ENCODE assay signal across 20 cellular contexts in genomic region chr21:17050646-17051045, GRCh38.
"Had no signal": no experiment of that assay in that cellular context is flagged by ENCODE, and none has a peak within 500 bp of the region (broad histone marks: within the 10 kb centered on the region; RNA-seq: fewer than 3 reads in every experiment).

No MANE protein-coding gene starts in this region.

- H3K9me3 ChIP-seq: colonic mucosa, esophagus muscularis mucosa had no signal

- H3K27ac ChIP-seq: colonic mucosa, dorsolateral prefrontal cortex, esophagus muscularis mucosa, heart left ventricle, neural progenitor cell had no signal

- H3K27me3 Mint-ChIP-seq: activated naive CD8-positive, alpha-beta T cell; activated T-cell treated with anti-CD3 and anti-CD28 coated beads, Interleukin-2, amount 50 U/mL, for 24 hours; activated T-helper 17 cell treated with anti-CD3 and anti-CD28 coated beads, Interleukin-2, amount 50 U/mL, for 72 hours; effector memory CD8-positive, alpha-beta T cell; naive thymus-derived CD4-positive, alpha-beta T cell; progenitor cell of endocrine pancreas had no signal

- H3K4me1 Mint-ChIP-seq: activated T-helper 17 cell treated with anti-CD3 and anti-CD28 coated beads, Interleukin-2, amount 50 U/mL, for 72 hours; naive thymus-derived CD4-positive, alpha-beta T cell had no signal

- H3K9ac ChIP-seq: neural progenitor cell had no signal

- H3K36me3 Mint-ChIP-seq: activated naive CD8-positive, alpha-beta T cell; naive thymus-derived CD4-positive, alpha-beta T cell had no signal

- H3K27me3 ChIP-seq: colonic mucosa, dorsolateral prefrontal cortex, esophagus muscularis mucosa, heart left ventricle, neural progenitor cell, right atrium auricular region had no signal

- H3K9me3 Mint-ChIP-seq: activated T-helper 17 cell treated with anti-CD3 and anti-CD28 coated beads, Interleukin-2, amount 50 U/mL, for 72 hours had no signal

- H3K27ac Mint-ChIP-seq: activated naive CD8-positive, alpha-beta T cell; activated T-cell treated with anti-CD3 and anti-CD28 coated beads, Interleukin-2, amount 50 U/mL, for 24 hours; activated T-helper 17 cell treated with anti-CD3 and anti-CD28 coated beads, Interleukin-2, amount 50 U/mL, for 72 hours; effector memory CD8-positive, alpha-beta T cell; naive thymus-derived CD4-positive, alpha-beta T cell; progenitor cell of endocrine pancreas had no signal

- ATAC-seq: activated T-helper 17 cell treated with anti-CD3 and anti-CD28 coated beads, Interleukin-2, amount 50 U/mL, for 72 hours; effector memory CD8-positive, alpha-beta T cell; left lobe of liver; naive thymus-derived CD4-positive, alpha-beta T cell; stimulated activated naive CD8-positive, alpha-beta T cell treated with anti-CD3 and anti-CD28 coated beads, Interleukin-15, Interleukin-2, amounts not matched to agents 100 U/mL and 50 U/mL, for 24 hours had no signal

- H3K36me3 ChIP-seq: colonic mucosa, esophagus muscularis mucosa, heart left ventricle, neural progenitor cell, right atrium auricular region had no signal

- H3K4me3 ChIP-seq: colonic mucosa, esophagus muscularis mucosa, heart left ventricle, lung, neural progenitor cell, right atrium auricular region had no signal

- DNase-seq: activated CD8-positive, alpha-beta memory T cell treated with anti-CD3 and anti-CD28 coated beads for 24 hours; activated CD8-positive, alpha-beta memory T cell treated with anti-CD3 and anti-CD28 coated beads, Interleukin-2, amount 50 U/mL, for 4 hours; activated T-cell treated with anti-CD3 and anti-CD28 coated beads, Interleukin-2, amount 50 U/mL, for 24 hours; colonic mucosa; dorsolateral prefrontal cortex; effector memory CD8-positive, alpha-beta T cell; heart left ventricle; kidney; naive thymus-derived CD4-positive, alpha-beta T cell; stimulated activated CD4-positive, alpha-beta T cell treated with anti-CD3 and anti-CD28 coated beads, Interleukin-4, amount 100 ng/mL, for 4 hours; stimulated activated naive CD8-positive, alpha-beta T cell treated with anti-CD3 and anti-CD28 coated beads, Interleukin-15, Interleukin-2, amounts not matched to agents 100 U/mL and 50 U/mL, for 24 hours; T-helper 9 cell had no signal

- H3K4me1 ChIP-seq: colonic mucosa, right atrium auricular region had no signal

- H3K4me3 Mint-ChIP-seq: activated naive CD8-positive, alpha-beta T cell; activated T-cell treated with anti-CD3 and anti-CD28 coated beads, Interleukin-2, amount 50 U/mL, for 24 hours; activated T-helper 17 cell treated with anti-CD3 and anti-CD28 coated beads, Interleukin-2, amount 50 U/mL, for 72 hours; effector memory CD8-positive, alpha-beta T cell; naive thymus-derived CD4-positive, alpha-beta T cell; neural progenitor cell had no signal
